ENCODE assay signal across 8 cellular contexts in the genomic region with DNA sequence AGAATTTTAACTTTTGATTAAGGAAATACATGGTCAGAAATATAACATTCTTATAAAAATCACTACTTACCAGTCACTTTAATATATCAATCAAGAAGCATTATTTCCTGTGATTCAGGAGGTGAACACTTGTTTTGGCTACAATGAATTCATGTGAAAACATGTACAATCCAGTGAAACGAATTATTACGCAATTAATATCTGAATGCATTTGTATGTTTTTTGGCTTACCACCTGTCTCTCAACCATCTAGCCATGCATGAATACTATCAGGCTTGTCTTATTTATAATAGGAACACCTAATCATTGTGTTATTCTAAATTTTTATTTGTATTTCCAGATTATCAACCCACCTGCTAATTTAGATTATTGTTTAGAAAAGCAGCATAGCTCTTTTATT. TPM values are rescaled to one million over a fixed set of nuclear protein-coding genes. Genes with fewer than 3 reads are reported as not detected.
"Had no signal": no experiment of that assay in that cellular context is flagged by ENCODE, and none has a peak within 500 bp of the region (broad histone marks: within the 10 kb centered on the region; RNA-seq: fewer than 3 reads in every experiment).

No MANE protein-coding gene starts in this region.

- ATAC-seq: GM23338, HCT116 had no signal

- H3K4me3 ChIP-seq: GM23338, HAP-1 had no signal

- DNase-seq: H7, HFFc6, KG1 had no signal

- H3K4me2 ChIP-seq: GM23338 had no signal

- H3K27ac ChIP-seq: HL-60 had no signal

- H3K9me3 ChIP-seq: HAP-1 had no signal

- H3K36me3 ChIP-seq: HAP-1 had no signal

- H3K4me1 ChIP-seq: HAP-1 had no signal

- H2AFZ ChIP-seq: GM23338 had no signal

RNA-seq across cellular contexts. Expression of a gene that starts 44.6 kb away (rescaled TPM):
- total RNA-seq: H7, HFFc6 had no signal
- polyA plus RNA-seq: IgD-negative memory B cell had no signal
